Comparison of ENCODE assay signal across 14 cellular contexts in genomic region chr11:94593030-94593429, GRCh38. TPM values are rescaled to one million over a fixed set of nuclear protein-coding genes. Genes with fewer than 3 reads are reported as not detected.
DNase-seq lines count a peak whose midpoint lies in the region; ATAC-seq, FAIRE-seq and TF ChIP-seq lines count a peak whose summit lies in the region.
"Had no signal": no experiment of that assay in that cellular context is flagged by ENCODE, and none has a peak within 500 bp of the region (broad histone marks: within the 10 kb centered on the region; RNA-seq: fewer than 3 reads in every experiment).

No MANE protein-coding gene starts in this region.

- peaks cover 2% of the 10 kb centered on the region; the same call in 1 of the 2 replicates for H3K4me1 ChIP-seq in IMR-90 (ENCODE audit: control insufficient read depth, insufficient read depth, low read length)
- no peaks in the 10 kb centered on the region for H3K4me1 ChIP-seq in kidney (ENCODE audit: control insufficient read depth in 1 of 2, insufficient read depth in 1 of 2, low read depth in 1 of 2, low read length in 2 of 2)

- no TSS peak for BruUV-seq in IMR-90 (replicated peaks; lab: Mats Ljungman, UMichigan)

- H4K8ac ChIP-seq in IMR-90 (ENCODE audit: low read depth in 2 of 2, low read length in 2 of 2): no peak overlapping the region

- no peak overlapping the region for H3K4me3 ChIP-seq in IMR-90 (ENCODE audit: insufficient read depth, low read depth, low read length)
- no peak overlapping the region for H3K4me3 ChIP-seq in WERI-Rb-1 (ENCODE audit: low read depth, low read length)
- H3K4me3 ChIP-seq in kidney (ENCODE audit: low read length in 2 of 2): no peak overlapping the region
- H3K4me3 ChIP-seq: K562 had no signal

- H4K20me1 ChIP-seq in IMR-90 (ENCODE audit: insufficient read depth, low read length): no peaks in the 10 kb centered on the region

- no peak for FAIRE-seq in kidney (lab: Jason Lieb, UNC)
- FAIRE-seq: K562, urothelium cell line had no signal

- H3K4me2 ChIP-seq in IMR-90 (ENCODE audit: low read depth, low read length): no peak overlapping the region

- no peak overlapping the region for H3K23ac ChIP-seq in IMR-90 (ENCODE audit: low read depth, low read length)

- POLR2A ChIA-PET in IMR-90 (lab: Charles Lee; ENCODE audit: unreplicated experiment): no interaction called here

- no peaks in the 10 kb centered on the region for H3K79me1 ChIP-seq in IMR-90 (ENCODE audit: low read depth in 1 of 2, low read length in 2 of 2)

- ATAC-seq in GM19372 (IDR thresholded peaks at IDR 0.05; ENCODE audit: low read depth, unreplicated experiment) (peak; percentile 85), HG02852 (IDR thresholded peaks at IDR 0.05; ENCODE audit: unreplicated experiment) (peak; percentile 84), IMR-90 (ENCODE audit: low read depth) (peak; percentile 66)
- ATAC-seq: K562; natural killer cell treated with Interleukin-12 subunit alpha and Interleukin-12 subunit beta and Interleukin-15 and Interleukin-18, amount 100 ng/mL, for 72 hours had no signal

- no peak overlapping the region for H2AK9ac ChIP-seq in IMR-90 (replicated peaks; ENCODE audit: low read depth, low read length, poor library complexity)

- no peak overlapping the region for H4K91ac ChIP-seq in IMR-90 (ENCODE audit: insufficient read depth, low read depth, low read length)

- TF ChIP-seq POLR2A in IMR-90 (IDR thresholded peaks at IDR 0.05; ENCODE audit: low read depth, low read length): no peak

- H3K56ac ChIP-seq in IMR-90 (ENCODE audit: extremely low read depth, insufficient read depth, low read length): no peak overlapping the region

- H2AK5ac ChIP-seq in IMR-90 (ENCODE audit: low read depth, low read length): no peak overlapping the region

- H3K9me1 ChIP-seq in IMR-90 (ENCODE audit: insufficient read depth, low read length): no peaks in the 10 kb centered on the region

- no peak for TF ChIP-seq RAD21 in IMR-90 (IDR thresholded peaks at IDR 0.05; ENCODE audit: low read length)

- H3K27me3 ChIP-seq in IMR-90 (ENCODE audit: control insufficient read depth, insufficient read depth, low read length): peaks cover 5% of the 10 kb centered on the region
- H3K27me3 ChIP-seq in WERI-Rb-1 (ENCODE audit: insufficient read depth, low read depth, severe bottlenecking): no peaks in the 10 kb centered on the region

- no peak overlapping the region for H2BK20ac ChIP-seq in IMR-90 (ENCODE audit: low read depth, low read length)

- no peak overlapping the region for H2BK120ac ChIP-seq in IMR-90 (ENCODE audit: low read depth, low read length)

- intact Hi-C loops in IMR-90 (cut with micrococcal nuclease) (no loop called here), kidney (cut with DNase I) (no loop called here)

- CTCF ChIA-PET in IMR-90 (lab: Yijun Ruan, JAX): no interaction called here

- no peak overlapping the region for H3K18ac ChIP-seq in IMR-90 (ENCODE audit: low read depth, low read length)

- H3K9me3 ChIP-seq in IMR-90 (ENCODE audit: control insufficient read depth, insufficient read depth, low read length): no peaks in the 10 kb centered on the region
- H3K9me3 ChIP-seq in WERI-Rb-1 (ENCODE audit: severe bottlenecking): no peaks in the 10 kb centered on the region
- H3K9me3 ChIP-seq in kidney (ENCODE audit: control insufficient read depth in 1 of 2, low read length in 2 of 2): no peaks in the 10 kb centered on the region

- no peaks in the 10 kb centered on the region for H3K36me3 ChIP-seq in IMR-90 (ENCODE audit: control insufficient read depth, insufficient read depth, low read length)
- H3K36me3 ChIP-seq in WERI-Rb-1: no peaks in the 10 kb centered on the region
- no peaks in the 10 kb centered on the region for H3K36me3 ChIP-seq in kidney (ENCODE audit: control insufficient read depth in 1 of 2, insufficient read depth in 2 of 2, low read length in 2 of 2)

- peak; percentile 73 for DNase-seq in AG20443 (ENCODE audit: low spot score)
- DNase-seq in IMR-90: peak; percentile 72
- no peak for DNase-seq in WERI-Rb-1
- DNase-seq in kidney: no peak
- DNase-seq in GM20000 (ENCODE audit: low spot score): no peak
- no peak for DNase-seq in effector CD4-positive, alpha-beta T cell
- DNase-seq: activated effector memory CD4-positive, alpha-beta T cell treated with anti-CD3 and anti-CD28 coated beads, Interleukin-2, amount 50 U/mL, for 16 hours; NCI-H774; stimulated activated CD4-positive, alpha-beta T cell treated with anti-CD3 and anti-CD28 coated beads, Interleukin-4, amount 100 ng/mL, for 24 hours had no signal

- H3K27ac ChIP-seq in IMR-90 (ENCODE audit: insufficient read depth, low read length) (no peak overlapping the region), WERI-Rb-1 (no peak overlapping the region), kidney (ENCODE audit: low read depth in 2 of 2, low read length in 2 of 2) (no peak overlapping the region)

- in situ Hi-C loops in IMR-90 (cut with MboI; ENCODE audit: low sequenced_read_pairs): no loop called here

- no peak overlapping the region for H3K4ac ChIP-seq in IMR-90 (ENCODE audit: low read depth, low read length)

- H3K14ac ChIP-seq in IMR-90 (replicated peaks; ENCODE audit: low read depth, low read length): no peak overlapping the region

- TF ChIP-seq CTCF in IMR-90 (conservative IDR thresholded peaks at IDR 0.05; ENCODE audit: low read depth, low read length) (no peak), WERI-Rb-1 (IDR thresholded peaks at IDR 0.05; ENCODE audit: low read depth, low read length) (no peak), kidney (IDR thresholded peaks at IDR 0.05; ENCODE audit: borderline replicate concordance, extremely low read depth, insufficient read depth) (no peak), GM20000 (IDR thresholded peaks at IDR 0.05; ENCODE audit: extremely low read depth, missing control alignments) (no peak)

- dilution Hi-C loops in IMR-90 (cut with HindIII; ENCODE audit: low sequenced_read_pairs, unreplicated experiment): no loop called here

- H2AFZ ChIP-seq in IMR-90 (replicated peaks; ENCODE audit: low read length, poor library complexity): no peak overlapping the region

- no peak overlapping the region for H2BK5ac ChIP-seq in IMR-90 (ENCODE audit: low read depth, low read length, poor library complexity, severe bottlenecking)

- H3K9ac ChIP-seq in IMR-90 (ENCODE audit: low read depth, low read length) (no peak overlapping the region), kidney (ENCODE audit: low read length in 2 of 2) (no peak overlapping the region)

- H2BK15ac ChIP-seq in IMR-90 (ENCODE audit: low read depth, low read length): no peak overlapping the region

- WGBS in IMR-90 (ENCODE audit: extremely low coverage in 2 of 2, insufficient read length in 1 of 2), 2 experiments: no CpG with 5 or more reads among the region's 2 CpGs

- no peak overlapping the region for H4K5ac ChIP-seq in IMR-90 (ENCODE audit: low read depth, low read length)

TF ChIP-seq in IMR-90, 13 proteins besides CTCF, POLR2A, EP300 and RAD21:
- TF ChIP-seq RCOR1 (IDR thresholded peaks at IDR 0.05; ENCODE audit: insufficient replicate concordance, low read length) (no peak), FOS (IDR thresholded peaks at IDR 0.05; ENCODE audit: low read depth, low read length) (no peak), SMC3 (IDR thresholded peaks at IDR 0.05; ENCODE audit: low read depth, low read length) (no peak), MXI1 (IDR thresholded peaks at IDR 0.05; ENCODE audit: borderline replicate concordance, low read depth, low read length) (no peak), CHD1 (IDR thresholded peaks at IDR 0.05; ENCODE audit: low read depth, low read length) (no peak), CEBPB (IDR thresholded peaks at IDR 0.05; ENCODE audit: low read depth, low read length) (no peak), MAFK (IDR thresholded peaks at IDR 0.05; ENCODE audit: low read depth, low read length) (no peak), MAZ (IDR thresholded peaks at IDR 0.05; ENCODE audit: borderline replicate concordance, low read depth, low read length) (no peak), BHLHE40 (IDR thresholded peaks at IDR 0.05; ENCODE audit: low read depth, low read length) (no peak), NFE2L2 (IDR thresholded peaks at IDR 0.05; ENCODE audit: low read depth, low read length) (no peak), ELK1 (IDR thresholded peaks at IDR 0.05; ENCODE audit: borderline replicate concordance, low read depth, low read length) (no peak), USF2 (IDR thresholded peaks at IDR 0.05; ENCODE audit: low read depth, low read length) (no peak), RFX5 (IDR thresholded peaks at IDR 0.05; ENCODE audit: low read depth, low read length) (no peak)

RNA-seq across cellular contexts. Expression of gene PIWIL4, which starts 25.9 kb away (rescaled TPM):
- 0.56 and 0.72 TPM in 2 replicates for total RNA-seq in IMR-90 (2012; rRNA removed)
- 1.1 and 1.3 TPM in 2 replicates for polyA plus RNA-seq in IMR-90 (2012; rRNA removed)
- polyA plus RNA-seq in IMR-90 (2012; cell fraction: cytosol; rRNA removed): 0.47 and 0.54 TPM in 2 replicates
- polyA plus RNA-seq in IMR-90 (2012; cell fraction: nucleus; rRNA removed; ENCODE audit: low replicate concordance): 1.4 and 6.3 TPM in 2 replicates
- total RNA-seq in kidney: 6.0 TPM
- polyA plus RNA-seq in kidney (ENCODE audit: insufficient read depth, low read depth, low replicate concordance): 2.6 TPM

RNA-seq across cellular contexts. Expression of gene FUT4, which starts 49.3 kb away (rescaled TPM):
- total RNA-seq in IMR-90 (2012; rRNA removed) (2.2 and 3.1 TPM in 2 replicates), kidney (9.5 TPM)
- polyA plus RNA-seq in IMR-90 (2012; rRNA removed) (2.4 TPM in 2 replicates), kidney (ENCODE audit: insufficient read depth, low read depth, low replicate concordance) (1.2 TPM)
- polyA plus RNA-seq in IMR-90 (2012; cell fraction: cytosol; rRNA removed): 1.4 and 2.3 TPM in 2 replicates
- 1.7 and 1.9 TPM in 2 replicates for polyA plus RNA-seq in IMR-90 (2012; cell fraction: nucleus; rRNA removed; ENCODE audit: low replicate concordance)

Comparison
In these comparisons a context has a peak if more than half of its experiments do, and no peak if none do; other contexts are left out.
1. DNase-seq: peak in AG20443 (single experiment) and IMR-90 (single experiment); none in WERI-Rb-1 (single experiment), kidney (single experiment), GM20000 (single experiment) and effector CD4-positive, alpha-beta T cell (single experiment).
2. Peak in every context shown above with its lines, with median percentiles within 50 percentile points of each other: ATAC-seq.